Comparison of ENCODE assay signal across 3 cellular contexts in genomic region chr10:16260388-16260787, GRCh38.
A peak's percentile ranks its signal among the peaks of the same experiment; 100 is the strongest.
TF ChIP-seq lines count a peak whose summit lies in the region.

No MANE protein-coding gene starts in this region.

TF ChIP-seq in HEK293, 187 proteins besides CTCF, POLR2A, EP300 and RAD21 (continued from another document):
- TF ChIP-seq ZNF366 (tag by site-specific recombination; conservative IDR thresholded peaks at IDR 0.05), result peak; percentile 90

TF ChIP-seq in IMR-90, 13 proteins besides CTCF, POLR2A, EP300 and RAD21 (continued from another document):
- TF ChIP-seq CEBPB (IDR thresholded peaks at IDR 0.05; ENCODE audit: low read depth, low read length) (no peak), SMC3 (IDR thresholded peaks at IDR 0.05; ENCODE audit: low read depth, low read length) (no peak), RCOR1 (IDR thresholded peaks at IDR 0.05; ENCODE audit: insufficient replicate concordance, low read length) (no peak), ELK1 (IDR thresholded peaks at IDR 0.05; ENCODE audit: borderline replicate concordance, low read depth, low read length) (no peak), BHLHE40 (IDR thresholded peaks at IDR 0.05; ENCODE audit: low read depth, low read length) (no peak), MAZ (IDR thresholded peaks at IDR 0.05; ENCODE audit: borderline replicate concordance, low read depth, low read length) (no peak), USF2 (IDR thresholded peaks at IDR 0.05; ENCODE audit: low read depth, low read length) (no peak), NFE2L2 (IDR thresholded peaks at IDR 0.05; ENCODE audit: low read depth, low read length) (no peak), MXI1 (IDR thresholded peaks at IDR 0.05; ENCODE audit: borderline replicate concordance, low read depth, low read length) (no peak), RFX5 (IDR thresholded peaks at IDR 0.05; ENCODE audit: low read depth, low read length) (no peak), FOS (IDR thresholded peaks at IDR 0.05; ENCODE audit: low read depth, low read length) (no peak)
TF ChIP-seq in IMR-90: peak in this region for 0.

TF ChIP-seq in H1, 55 proteins besides CTCF, POLR2A, EP300 and RAD21 (continued from another document):
- TF ChIP-seq E2F6 (IDR thresholded peaks at IDR 0.05) (no peak), RNF2 (IDR thresholded peaks at IDR 0.05; ENCODE audit: borderline replicate concordance, low read depth, low read length, missing control alignments, poor library complexity, severe bottlenecking) (no peak), CBX5 (IDR thresholded peaks at IDR 0.05; ENCODE audit: low read depth, low read length) (no peak), CHD1 (IDR thresholded peaks at IDR 0.05; ENCODE audit: low read depth, low read length) (no peak), EGR1 (IDR thresholded peaks at IDR 0.05; ENCODE audit: borderline replicate concordance, low read depth, low read length) (no peak), GTF2F1 (IDR thresholded peaks at IDR 0.05; ENCODE audit: borderline replicate concordance, low read depth, low read length) (no peak), ASH2L (IDR thresholded peaks at IDR 0.05; ENCODE audit: low read length) (no peak), GABPA (IDR thresholded peaks at IDR 0.05; ENCODE audit: borderline replicate concordance, insufficient read depth, low read length) (no peak), RXRA (IDR thresholded peaks at IDR 0.05; ENCODE audit: insufficient read depth, low read depth, low read length) (no peak), KDM1A (IDR thresholded peaks at IDR 0.05; ENCODE audit: borderline replicate concordance, low read length) (no peak), SP2 (IDR thresholded peaks at IDR 0.05; ENCODE audit: low read length) (no peak), CREB1 (IDR thresholded peaks at IDR 0.05) (no peak), SIX5 (IDR thresholded peaks at IDR 0.05; ENCODE audit: low read depth, low read length) (no peak), BACH1 (IDR thresholded peaks at IDR 0.05; ENCODE audit: low read length) (no peak)
